Comparison of ENCODE assay signal across 29 cellular contexts in the genomic region with DNA sequence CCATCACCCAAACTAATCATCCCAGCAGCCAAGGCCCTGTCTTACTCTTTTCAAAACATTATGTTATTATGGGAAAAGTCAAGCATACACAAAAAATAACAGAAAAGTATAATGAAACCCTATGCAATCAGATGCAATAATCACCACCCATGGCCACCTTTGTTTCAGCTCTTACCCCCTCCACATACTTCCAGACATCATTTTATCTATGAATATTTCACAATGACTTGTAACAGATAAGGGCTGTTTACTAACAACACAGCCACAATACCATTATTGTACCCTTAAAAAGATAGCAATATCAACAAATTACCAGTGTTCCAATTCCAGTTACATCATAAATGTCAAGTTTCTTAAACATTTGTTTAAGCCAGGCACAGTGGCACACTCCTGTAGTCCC. TPM values are rescaled to one million over a fixed set of nuclear protein-coding genes. Genes with fewer than 3 reads are reported as not detected.
"Had no signal": no experiment of that assay in that cellular context is flagged by ENCODE, and none has a peak within 500 bp of the region (broad histone marks: within the 10 kb centered on the region; RNA-seq: fewer than 3 reads in every experiment).

No MANE protein-coding gene starts in this region.

- H3K27me3 ChIP-seq: colonic mucosa, dorsolateral prefrontal cortex, esophagus muscularis mucosa, esophagus squamous epithelium, foreskin keratinocyte, gastrocnemius medialis, gastroesophageal sphincter, heart left ventricle, heart right ventricle had no signal

- DNase-seq: colonic mucosa; cortex of kidney; dermis blood vessel endothelial cell; dorsolateral prefrontal cortex; effector CD4-positive, alpha-beta T cell; effector CD8-positive, alpha-beta T cell; effector memory CD4-positive, alpha-beta T cell; effector memory CD8-positive, alpha-beta T cell; endodermal cell; erythroblast; esophagus squamous epithelium; foreskin fibroblast; foreskin keratinocyte; foreskin melanocyte; gastrocnemius medialis; glutamatergic neuron; head of caudate nucleus; heart left ventricle; heart right ventricle had no signal

- H3K4me3 Mint-ChIP-seq: dendritic cell treated with granulocyte-macrophage colony-stimulating factor and Interleukin-4, amounts not matched to agents 40 ng/mL and 50 ng/mL, for 4 days; effector memory CD8-positive, alpha-beta T cell; endodermal cell had no signal

- H3K27me3 Mint-ChIP-seq: dendritic cell treated with granulocyte-macrophage colony-stimulating factor and Interleukin-4, amounts not matched to agents 40 ng/mL and 50 ng/mL, for 4 days; effector memory CD8-positive, alpha-beta T cell had no signal

- FAIRE-seq: colon, endometrium, endothelial cell of umbilical vein, frontal cortex had no signal

- H3K9me3 ChIP-seq: colonic mucosa, esophagus muscularis mucosa, esophagus squamous epithelium, gastrocnemius medialis, gastroesophageal sphincter, heart left ventricle, heart right ventricle had no signal

- H3K36me3 ChIP-seq: colonic mucosa had no signal

- H3K9me3 Mint-ChIP-seq: dendritic cell treated with granulocyte-macrophage colony-stimulating factor and Interleukin-4, amounts not matched to agents 40 ng/mL and 50 ng/mL, for 4 days; effector memory CD8-positive, alpha-beta T cell; endodermal cell had no signal

- ATAC-seq: effector memory CD8-positive, alpha-beta T cell; esophagus mucosa; foreskin keratinocyte; gastrocnemius medialis; gastroesophageal sphincter; heart left ventricle; heart right ventricle had no signal

- H3K27ac ChIP-seq: colonic mucosa, coronary artery, dorsolateral prefrontal cortex, epithelial cell of prostate, esophagus muscularis mucosa, esophagus squamous epithelium, foreskin keratinocyte, gastrocnemius medialis, gastroesophageal sphincter, heart left ventricle, heart right ventricle had no signal

- H3K4me1 ChIP-seq: colonic mucosa, esophagus muscularis mucosa, esophagus squamous epithelium, foreskin keratinocyte, gastrocnemius medialis, gastroesophageal sphincter, heart left ventricle, heart right ventricle had no signal

- H3K4me3 ChIP-seq: colonic mucosa, coronary artery, dorsolateral prefrontal cortex, esophagus muscularis mucosa, esophagus squamous epithelium, gastrocnemius medialis, gastroesophageal sphincter, heart left ventricle, heart right ventricle had no signal

- H3K27ac Mint-ChIP-seq: dendritic cell treated with granulocyte-macrophage colony-stimulating factor and Interleukin-4, amounts not matched to agents 40 ng/mL and 50 ng/mL, for 4 days; endodermal cell had no signal

- H3K4me1 Mint-ChIP-seq: endodermal cell had no signal

RNA-seq across cellular contexts. Expression of a gene that starts 44.8 kb away (rescaled TPM):
- total RNA-seq: endothelial cell of umbilical vein had no signal
